ENCODE assay signal across 12 cellular contexts in genomic region chr5:127867006-127867788, GRCh38.
DNase-seq lines count a peak whose midpoint lies in the region; ATAC-seq and TF ChIP-seq lines count a peak whose summit lies in the region.
"Had no signal": no experiment of that assay in that cellular context is flagged by ENCODE, and none has a peak within 500 bp of the region (broad histone marks: within the 10 kb centered on the region; RNA-seq: fewer than 3 reads in every experiment).

No MANE protein-coding gene starts in this region.

- peak; percentile 9 for DNase-seq in CMK (ENCODE audit: low read depth)
- no peak for DNase-seq in breast epithelium (ENCODE audit: low spot score in 2 of 2)
- DNase-seq in AG08395 (ENCODE audit: low spot score): no peak
- DNase-seq in NCI-H146 treated with DMSO at 0.1 percent for 48 hours (lab: John Stamatoyannopoulos, UW; ENCODE audit: unreplicated experiment): no peak
- no peak for DNase-seq in NCI-H2227 treated with DMSO at 0.1 percent for 48 hours (lab: John Stamatoyannopoulos, UW)
- DNase-seq: activated T-cell treated with anti-CD3 and anti-CD28 coated beads, Interleukin-2, amount 50 U/mL, for 24 hours; body of pancreas; erythroblast; NCI-H2029 treated with DMSO at 0.1 percent for 48 hours had no signal

- no peak overlapping the region for H3K4me3 ChIP-seq in breast epithelium
- H3K4me3 ChIP-seq: body of pancreas had no signal

- H3K9me3 ChIP-seq in breast epithelium: no peaks in the 10 kb centered on the region
- H3K9me3 ChIP-seq: body of pancreas had no signal

- no peak for TF ChIP-seq POLR2A in breast epithelium (IDR thresholded peaks at IDR 0.05)

- peak; percentile 61 for ATAC-seq in GM19468 (IDR thresholded peaks at IDR 0.05; ENCODE audit: extremely low read depth, unreplicated experiment)
- peak; percentile 55 for ATAC-seq in HG03135 (IDR thresholded peaks at IDR 0.05; ENCODE audit: unreplicated experiment)
- no peak for ATAC-seq in HG03095 (IDR thresholded peaks at IDR 0.05; ENCODE audit: unreplicated experiment)
- ATAC-seq: body of pancreas had no signal

- intact Hi-C loops in breast epithelium (cut with DNase I; ENCODE audit: low total_unique reads): no loop called here

- TF ChIP-seq CTCF in breast epithelium (IDR thresholded peaks at IDR 0.05): no peak

- no peaks in the 10 kb centered on the region for H3K27me3 ChIP-seq in breast epithelium
- H3K27me3 ChIP-seq: body of pancreas had no signal

- peak overlapping the region; percentile 22 to 57 for H3K27ac ChIP-seq in breast epithelium
- H3K27ac ChIP-seq: body of pancreas had no signal

- H3K4me1 ChIP-seq in breast epithelium: no peaks in the 10 kb centered on the region
- H3K4me1 ChIP-seq: body of pancreas had no signal

- H3K36me3 ChIP-seq in breast epithelium: no peaks in the 10 kb centered on the region
